Comparison of ENCODE assay signal across 33 cellular contexts in the genomic region with DNA sequence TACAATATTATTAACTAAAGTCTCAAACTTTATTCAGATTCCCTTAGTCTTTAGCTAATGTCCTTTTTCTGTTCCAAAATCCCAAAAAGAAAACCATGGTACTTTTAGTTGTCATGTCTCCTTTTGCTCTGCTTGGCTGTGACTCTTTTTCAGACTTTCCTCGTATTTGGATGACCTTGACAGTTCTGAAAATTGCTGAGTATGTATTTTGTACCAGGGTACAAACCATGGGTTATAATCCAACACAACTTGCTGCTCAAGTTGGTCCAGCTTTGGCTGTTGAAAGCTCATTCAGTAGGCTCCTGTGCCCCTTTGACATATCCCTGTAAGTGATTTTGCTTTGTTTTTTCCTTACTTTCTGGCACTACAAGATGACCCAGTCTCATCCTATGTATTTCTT. TPM values are rescaled to one million over a fixed set of nuclear protein-coding genes. Genes with fewer than 3 reads are reported as not detected.
"Had no signal": no experiment of that assay in that cellular context is flagged by ENCODE, and none has a peak within 500 bp of the region (broad histone marks: within the 10 kb centered on the region; RNA-seq: fewer than 3 reads in every experiment).

No MANE protein-coding gene starts in this region.

- H3K27me3 ChIP-seq: ascending aorta had no signal

- ATAC-seq: activated CD8-positive, alpha-beta memory T cell treated with anti-CD3 and anti-CD28 coated beads, Interleukin-2, amount 10 ng/mL, durations not matched to agents 7 days and 5 days; activated CD8-positive, alpha-beta T cell treated with anti-CD3 and anti-CD28 coated beads, Interleukin-2, amount 10 ng/mL, durations not matched to agents 7 days and 5 days; activated naive CD8-positive, alpha-beta T cell treated with anti-CD3 and anti-CD28 coated beads, Interleukin-2, amount 50 U/mL, for 24 hours had no signal

- H3K27ac ChIP-seq: ascending aorta, VCaP had no signal

- H3K4me1 Mint-ChIP-seq: activated B cell treated with CpG ODN at 0.5 μM for 24 hours; activated CD4-positive, alpha-beta memory T cell treated with anti-CD3 and anti-CD28 coated beads, Interleukin-2, amount 10 ng/mL, durations not matched to agents 7 days and 5 days; activated CD4-positive, alpha-beta T cell treated with anti-CD3 and anti-CD28 coated beads, Interleukin-2, amount 10 ng/mL, durations not matched to agents 24 days and 14 days; activated CD8-positive, alpha-beta memory T cell treated with anti-CD3 and anti-CD28 coated beads, Interleukin-2, amount 10 ng/mL, durations not matched to agents 7 days and 5 days; activated naive CD4-positive, alpha-beta T cell treated with anti-CD3 and anti-CD28 coated beads, Interleukin-2, amount 10 ng/mL, durations not matched to agents 7 days and 5 days; activated naive CD4-positive, alpha-beta T cell treated with anti-CD3 and anti-CD28 coated beads, Interleukin-2, amount 50 U/mL, for 24 hours; activated naive CD8-positive, alpha-beta T cell treated with anti-CD3 and anti-CD28 coated beads, Interleukin-2, amount 10 ng/mL, durations not matched to agents 7 days and 5 days; activated naive CD8-positive, alpha-beta T cell treated with anti-CD3 and anti-CD28 coated beads, Interleukin-2, amount 50 U/mL, for 24 hours had no signal

- H3K36me3 Mint-ChIP-seq: activated CD8-positive, alpha-beta memory T cell treated with anti-CD3 and anti-CD28 coated beads, Interleukin-2, amount 10 ng/mL, durations not matched to agents 7 days and 5 days; activated naive CD4-positive, alpha-beta T cell treated with anti-CD3 and anti-CD28 coated beads, Interleukin-2, amount 10 ng/mL, durations not matched to agents 7 days and 5 days; activated naive CD4-positive, alpha-beta T cell treated with anti-CD3 and anti-CD28 coated beads, Interleukin-2, amount 50 U/mL, for 24 hours; activated naive CD8-positive, alpha-beta T cell; activated naive CD8-positive, alpha-beta T cell treated with anti-CD3 and anti-CD28 coated beads, Interleukin-2, amount 10 ng/mL, durations not matched to agents 7 days and 5 days had no signal

- FAIRE-seq: TTC549 had no signal

- H3K9me3 Mint-ChIP-seq: activated B cell treated with CpG ODN at 0.5 μM for 24 hours; activated CD4-positive, alpha-beta memory T cell treated with anti-CD3 and anti-CD28 coated beads, Interleukin-2, amount 10 ng/mL, durations not matched to agents 7 days and 5 days; activated CD4-positive, alpha-beta T cell treated with anti-CD3 and anti-CD28 coated beads, Interleukin-2, amount 10 ng/mL, durations not matched to agents 24 days and 14 days; activated naive CD4-positive, alpha-beta T cell treated with anti-CD3 and anti-CD28 coated beads, Interleukin-2, amount 10 ng/mL, durations not matched to agents 7 days and 5 days; activated naive CD4-positive, alpha-beta T cell treated with anti-CD3 and anti-CD28 coated beads, Interleukin-2, amount 50 U/mL, for 24 hours; activated naive CD8-positive, alpha-beta T cell treated with anti-CD3 and anti-CD28 coated beads, Interleukin-2, amount 10 ng/mL, durations not matched to agents 7 days and 5 days; activated naive CD8-positive, alpha-beta T cell treated with anti-CD3 and anti-CD28 coated beads, Interleukin-2, amount 50 U/mL, for 24 hours; activated T-cell treated with anti-CD3 and anti-CD28 coated beads, Interleukin-2, amount 50 U/mL, for 24 hours; activated T-helper 2 cell treated with anti-CD3 and anti-CD28 coated beads, Interferon-gamma antibody, Interleukin-2, Interleukin-4, amounts not matched to agents 10 μg/mL and 5 μg/mL and 100 μg/mL, durations not matched to agents 14 hours and 24 hours and 36 hours; T-helper 1 cell treated with Interleukin-12 subunit alpha and Interleukin-12 subunit beta and Interleukin-4 antibody, amounts not matched to agents 30 μg/mL and 1 μg/mL, for 36 hours; T-helper 2 cell treated with Interferon-gamma antibody and Interleukin-4, amounts not matched to agents 5 μg/mL and 100 μg/mL, for 36 hours had no signal

- DNase-seq: activated B cell treated with CpG ODN at 0.5 μM for 24 hours; activated CD4-positive, alpha-beta memory T cell treated with anti-CD3 and anti-CD28 coated beads, Interleukin-2, amount 10 ng/mL, durations not matched to agents 7 days and 5 days; activated CD4-positive, alpha-beta T cell treated with anti-CD3 and anti-CD28 coated beads for 4 hours; activated CD4-positive, alpha-beta T cell treated with anti-CD3 and anti-CD28 coated beads, Interleukin-2, amount 10 ng/mL, durations not matched to agents 24 days and 14 days; activated CD4-positive, alpha-beta T cell treated with anti-CD3 and anti-CD28 coated beads, Interleukin-2, amount 50 U/mL, for 48 hours; activated CD4-positive, CD25-positive, alpha-beta regulatory T cell treated with anti-CD3 and anti-CD28 coated beads, Interleukin-2, amount 50 U/mL, for 72 hours; activated CD8-positive, alpha-beta memory T cell treated with anti-CD3 and anti-CD28 coated beads for 24 hours; activated CD8-positive, alpha-beta memory T cell treated with anti-CD3 and anti-CD28 coated beads, Interleukin-2, amount 10 ng/mL, durations not matched to agents 7 days and 5 days; activated CD8-positive, alpha-beta memory T cell treated with anti-CD3 and anti-CD28 coated beads, Interleukin-2, amount 50 U/mL, for 48 hours; activated CD8-positive, alpha-beta T cell treated with anti-CD3 and anti-CD28 coated beads, Interleukin-2, amount 10 ng/mL, durations not matched to agents 7 days and 5 days; activated effector memory CD4-positive, alpha-beta T cell treated with Interleukin-2 at 50 U/mL for 16 hours; activated gamma-delta T cell; activated naive CD4-positive, alpha-beta T cell treated with anti-CD3 and anti-CD28 coated beads, Interleukin-2, amount 10 ng/mL, durations not matched to agents 7 days and 5 days; activated naive CD4-positive, alpha-beta T cell treated with Interleukin-2 at 50 U/mL for 16 hours; activated naive CD8-positive, alpha-beta T cell treated with anti-CD3 and anti-CD28 coated beads, Interleukin-2, amount 10 ng/mL, durations not matched to agents 7 days and 5 days; activated naive CD8-positive, alpha-beta T cell treated with anti-CD3 and anti-CD28 coated beads, Interleukin-2, amount 50 U/mL, for 24 hours; activated T-cell treated with anti-CD3 and anti-CD28 coated beads, Interleukin-2, amount 50 U/mL, for 24 hours; activated T-cell treated with anti-CD3 and anti-CD28 coated beads, Interleukin-2, amount 50 U/mL, for 48 hours; amygdala; anterior cingulate cortex; central memory CD4-positive, alpha-beta T cell; T-helper 1 cell; T-helper 2 cell; T-helper 9 cell had no signal

- H3K4me3 Mint-ChIP-seq: activated B cell treated with CpG ODN at 0.5 μM for 24 hours; activated CD4-positive, alpha-beta memory T cell treated with anti-CD3 and anti-CD28 coated beads, Interleukin-2, amount 10 ng/mL, durations not matched to agents 7 days and 5 days; activated CD4-positive, alpha-beta T cell treated with anti-CD3 and anti-CD28 coated beads, Interleukin-2, amount 10 ng/mL, durations not matched to agents 24 days and 14 days; activated CD8-positive, alpha-beta memory T cell treated with anti-CD3 and anti-CD28 coated beads, Interleukin-2, amount 10 ng/mL, durations not matched to agents 7 days and 5 days; activated CD8-positive, alpha-beta T cell treated with anti-CD3 and anti-CD28 coated beads, Interleukin-2, amount 10 ng/mL, durations not matched to agents 7 days and 5 days; activated naive CD4-positive, alpha-beta T cell treated with anti-CD3 and anti-CD28 coated beads, Interleukin-2, amount 10 ng/mL, durations not matched to agents 7 days and 5 days; activated naive CD4-positive, alpha-beta T cell treated with anti-CD3 and anti-CD28 coated beads, Interleukin-2, amount 50 U/mL, for 24 hours; activated naive CD8-positive, alpha-beta T cell; activated naive CD8-positive, alpha-beta T cell treated with anti-CD3 and anti-CD28 coated beads, Interleukin-2, amount 10 ng/mL, durations not matched to agents 7 days and 5 days; activated naive CD8-positive, alpha-beta T cell treated with anti-CD3 and anti-CD28 coated beads, Interleukin-2, amount 50 U/mL, for 24 hours; activated T-cell treated with anti-CD3 and anti-CD28 coated beads, Interleukin-2, amount 50 U/mL, for 24 hours; brain; T-helper 1 cell treated with Interleukin-12 subunit alpha and Interleukin-12 subunit beta and Interleukin-4 antibody, amounts not matched to agents 30 μg/mL and 1 μg/mL, for 36 hours; T-helper 2 cell treated with Interferon-gamma antibody and Interleukin-4, amounts not matched to agents 5 μg/mL and 100 μg/mL, for 36 hours had no signal

- H3K36me3 ChIP-seq: ascending aorta had no signal

- H3K4me3 ChIP-seq: ascending aorta had no signal

- H3K4me1 ChIP-seq: ascending aorta had no signal

- H3K27ac Mint-ChIP-seq: activated B cell treated with CpG ODN at 0.5 μM for 24 hours; activated CD4-positive, alpha-beta memory T cell treated with anti-CD3 and anti-CD28 coated beads, Interleukin-2, amount 10 ng/mL, durations not matched to agents 7 days and 5 days; activated CD4-positive, alpha-beta T cell treated with anti-CD3 and anti-CD28 coated beads, Interleukin-2, amount 10 ng/mL, durations not matched to agents 24 days and 14 days; activated CD8-positive, alpha-beta memory T cell treated with anti-CD3 and anti-CD28 coated beads, Interleukin-2, amount 10 ng/mL, durations not matched to agents 7 days and 5 days; activated CD8-positive, alpha-beta T cell treated with anti-CD3 and anti-CD28 coated beads, Interleukin-2, amount 10 ng/mL, durations not matched to agents 7 days and 5 days; activated naive CD4-positive, alpha-beta T cell treated with anti-CD3 and anti-CD28 coated beads, Interleukin-2, amount 10 ng/mL, durations not matched to agents 7 days and 5 days; activated naive CD4-positive, alpha-beta T cell treated with anti-CD3 and anti-CD28 coated beads, Interleukin-2, amount 50 U/mL, for 24 hours; activated naive CD8-positive, alpha-beta T cell; activated naive CD8-positive, alpha-beta T cell treated with anti-CD3 and anti-CD28 coated beads, Interleukin-2, amount 10 ng/mL, durations not matched to agents 7 days and 5 days; activated naive CD8-positive, alpha-beta T cell treated with anti-CD3 and anti-CD28 coated beads, Interleukin-2, amount 50 U/mL, for 24 hours; activated T-cell treated with anti-CD3 and anti-CD28 coated beads, Interleukin-2, amount 50 U/mL, for 24 hours; activated T-helper 2 cell treated with anti-CD3 and anti-CD28 coated beads, Interferon-gamma antibody, Interleukin-2, Interleukin-4, amounts not matched to agents 10 μg/mL and 5 μg/mL and 100 μg/mL, durations not matched to agents 14 hours and 24 hours and 36 hours; brain; T-helper 1 cell treated with Interleukin-12 subunit alpha and Interleukin-12 subunit beta and Interleukin-4 antibody, amounts not matched to agents 30 μg/mL and 1 μg/mL, for 36 hours; T-helper 2 cell treated with Interferon-gamma antibody and Interleukin-4, amounts not matched to agents 5 μg/mL and 100 μg/mL, for 36 hours had no signal

RNA-seq across cellular contexts. Expression of a gene that starts 51.7 kb away (rescaled TPM):
- total RNA-seq: activated B cell treated with CpG ODN at 0.5 μM for 24 hours; activated CD4-positive, alpha-beta memory T cell treated with anti-CD3 and anti-CD28 coated beads, Interleukin-2, amount 10 ng/mL, durations not matched to agents 7 days and 5 days; activated CD4-positive, alpha-beta T cell treated with anti-CD3 and anti-CD28 coated beads, Interleukin-2, amount 10 ng/mL, durations not matched to agents 24 days and 14 days; activated CD8-positive, alpha-beta memory T cell treated with anti-CD3 and anti-CD28 coated beads, Interleukin-2, amount 10 ng/mL, durations not matched to agents 7 days and 5 days; activated CD8-positive, alpha-beta T cell treated with anti-CD3 and anti-CD28 coated beads, Interleukin-2, amount 10 ng/mL, durations not matched to agents 7 days and 5 days; activated naive CD8-positive, alpha-beta T cell treated with anti-CD3 and anti-CD28 coated beads, Interleukin-2, amount 10 ng/mL, durations not matched to agents 7 days and 5 days; activated T-helper 2 cell treated with anti-CD3 and anti-CD28 coated beads, Interferon-gamma antibody, Interleukin-2, Interleukin-4, amounts not matched to agents 10 μg/mL and 5 μg/mL and 100 μg/mL, durations not matched to agents 14 hours and 24 hours and 36 hours had no signal
